Comparison of ENCODE assay signal across 19 cellular contexts in the genomic region with DNA sequence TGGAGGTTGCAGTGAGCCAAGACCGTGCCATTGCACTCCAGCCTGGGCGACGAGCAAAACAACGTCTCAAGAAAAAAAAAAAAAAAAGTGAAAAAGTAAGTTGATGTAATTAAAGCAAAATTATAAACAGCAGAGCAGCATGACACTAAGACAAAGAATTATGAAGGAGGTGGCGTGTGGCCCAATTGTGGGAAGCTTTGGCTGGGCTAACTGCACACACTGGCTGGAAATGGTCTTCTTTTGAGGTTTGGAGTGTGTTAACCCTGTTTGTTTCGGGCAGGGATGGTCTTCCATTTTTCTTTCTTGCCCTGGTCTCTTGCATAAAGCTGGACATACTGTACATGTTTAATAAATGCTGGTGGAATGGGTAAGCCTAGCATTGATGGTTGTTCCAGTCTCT. TPM values are rescaled to one million over a fixed set of nuclear protein-coding genes. Genes with fewer than 3 reads are reported as not detected.
DNase-seq lines count a peak whose midpoint lies in the region; ATAC-seq, FAIRE-seq and TF ChIP-seq lines count a peak whose summit lies in the region.
"Had no signal": no experiment of that assay in that cellular context is flagged by ENCODE, and none has a peak within 500 bp of the region (broad histone marks: within the 10 kb centered on the region; RNA-seq: fewer than 3 reads in every experiment).

No MANE protein-coding gene starts in this region.

- H3K27ac ChIP-seq in GM23248 (no peak overlapping the region), astrocyte (ENCODE audit: low read depth, low read length) (no peak overlapping the region)

- in situ Hi-C loops in GM23248 (cut with MboI), result no loop called here

- DNase-seq in GM23248, result peak; percentile 37
- DNase-seq in astrocyte (ENCODE audit: low read depth), result no peak
- DNase-seq in natural killer cell, result no peak
- DNase-seq in H4 (ENCODE audit: low spot score), result no peak
- no peak for DNase-seq in posterior vena cava (ENCODE audit: low spot score)
- DNase-seq in NCI-H2029 (lab: John Stamatoyannopoulos, UW), result no peak
- DNase-seq: Caco-2, GDM1, KG1, NCI-H1417, NCI-H187, NCI-H2227 treated with DMSO at 0.1 percent for 48 hours, NCI-H510A treated with DMSO at 0.1 percent for 48 hours, NCI-H774, SHP77 treated with DMSO at 0.1 percent for 48 hours, SK-N-SH had no signal

- H2AFZ ChIP-seq in GM23248, result no peak overlapping the region
- no peak overlapping the region for H2AFZ ChIP-seq in astrocyte (ENCODE audit: low read depth, low read length)
- H2AFZ ChIP-seq: GM23338 had no signal

- H3K9ac ChIP-seq in GM23248, result no peak overlapping the region
- H3K9ac ChIP-seq in astrocyte (ENCODE audit: low read length), result no peak overlapping the region
- H3K9ac ChIP-seq: SK-N-SH had no signal

- no peaks in the 10 kb centered on the region for H3K4me1 ChIP-seq in GM23248 (ENCODE audit: insufficient read depth)
- peaks cover 13% of the 10 kb centered on the region for H3K4me1 ChIP-seq in astrocyte (ENCODE audit: insufficient read depth, low read length)

- no peaks in the 10 kb centered on the region for H3K79me2 ChIP-seq in GM23248 (ENCODE audit: insufficient read depth)
- H3K79me2 ChIP-seq in astrocyte (ENCODE audit: insufficient read depth, low read length), result no peaks in the 10 kb centered on the region

- peaks cover 10% of the 10 kb centered on the region for H3K4me1 Mint-ChIP-seq in astrocyte (ENCODE audit: low read depth, unreplicated experiment)
- H3K4me1 Mint-ChIP-seq in natural killer cell, result peaks cover 53 to 74% of the 10 kb centered on the region in 2 donors

- H3K36me3 ChIP-seq in GM23248 (ENCODE audit: low read depth), result no peaks in the 10 kb centered on the region
- H3K36me3 ChIP-seq in astrocyte (ENCODE audit: insufficient read depth, low read length), result no peaks in the 10 kb centered on the region

- ATAC-seq in natural killer cell (no peak), HG03565 (IDR thresholded peaks at IDR 0.05; ENCODE audit: unreplicated experiment) (no peak)
- ATAC-seq: GM23338 had no signal

- H3K27me3 Mint-ChIP-seq in astrocyte (ENCODE audit: low read depth, unreplicated experiment) (peaks cover 20% of the 10 kb centered on the region), natural killer cell (ENCODE audit: low read depth in 2 of 2) (no peaks in the 10 kb centered on the region)

- H3K9me3 Mint-ChIP-seq in astrocyte (ENCODE audit: unreplicated experiment) (no peaks in the 10 kb centered on the region), natural killer cell (no peaks in the 10 kb centered on the region)

- H3F3A ChIP-seq in GM23248 (ENCODE audit: insufficient read depth), result 0 out of 2 replicates have a peak, but pooled peaks cover 4% of the 10 kb centered on the region

- H3K4me3 Mint-ChIP-seq in astrocyte (ENCODE audit: unreplicated experiment) (peak overlapping the region; percentile 16), natural killer cell (peak overlapping the region; percentile 52)
- H3K4me3 Mint-ChIP-seq: GM23338 had no signal

- H3K27ac Mint-ChIP-seq in astrocyte (ENCODE audit: unreplicated experiment) (no peak overlapping the region), natural killer cell (peak overlapping the region; percentile 65 to 81)
- H3K27ac Mint-ChIP-seq: GM23338 had no signal

- no peaks in the 10 kb centered on the region for H3K9me2 ChIP-seq in GM23248 (ENCODE audit: insufficient read depth)
- H3K9me2 ChIP-seq: SK-N-SH had no signal

- H3K4me3 ChIP-seq in GM23248, result no peak overlapping the region
- no peak overlapping the region for H3K4me3 ChIP-seq in astrocyte (ENCODE audit: insufficient read depth, low read depth, low read length)
- H3K4me3 ChIP-seq: GM23338 had no signal

- intact Hi-C loops in natural killer cell (cut with micrococcal nuclease), result loop anchor here (10.0 kb wide), 1 partner anchor 54 kb away; no protein-coding TSS in a partner anchor
- intact Hi-C loops in posterior vena cava (cut with DNase I), result no loop called here

- no peak for FAIRE-seq in astrocyte (lab: Jason Lieb, UNC)
- FAIRE-seq: GM19239 had no signal

- no peak for TF ChIP-seq CTCF in astrocyte (IDR thresholded peaks at IDR 0.05; ENCODE audit: insufficient read depth, low read depth, low read length)
- no peak for TF ChIP-seq CTCF in natural killer cell (IDR thresholded peaks at IDR 0.05)

- H3K4me2 ChIP-seq in GM23248 (ENCODE audit: unreplicated experiment), result no peak overlapping the region
- H3K4me2 ChIP-seq in astrocyte (ENCODE audit: low read length), result no peak overlapping the region
- H3K4me2 ChIP-seq: GM23338, SK-N-SH had no signal

- H3K36me3 Mint-ChIP-seq in astrocyte (ENCODE audit: low read depth, unreplicated experiment), result no peaks in the 10 kb centered on the region
- H3K36me3 Mint-ChIP-seq in natural killer cell, result no peaks in the 10 kb centered on the region

- WGBS in GM23248 (ENCODE audit: low coverage in 1 of 2, low lambda C conversion rate in 2 of 2, missing lambda C conversion rate in 2 of 2), 2 experiments, result 18 to 25% methylated on average over 6 of the region's 6 CpGs

- H3K27me3 ChIP-seq in GM23248 (replicated peaks; ENCODE audit: insufficient read depth) (no peaks in the 10 kb centered on the region), astrocyte (ENCODE audit: insufficient read depth, low read length) (peaks cover 4% of the 10 kb centered on the region)

- no peaks in the 10 kb centered on the region for H4K20me1 ChIP-seq in GM23248 (ENCODE audit: insufficient read depth)
- peaks cover 2% of the 10 kb centered on the region for H4K20me1 ChIP-seq in astrocyte (ENCODE audit: insufficient read depth, low read length)

- no peaks in the 10 kb centered on the region for H3K9me3 ChIP-seq in GM23248 (ENCODE audit: low read depth)
- no peaks in the 10 kb centered on the region for H3K9me3 ChIP-seq in astrocyte (ENCODE audit: insufficient read depth, low read depth, low read length)
- H3K9me3 ChIP-seq: Caco-2, SK-N-SH had no signal

RNA-seq across cellular contexts. Expression of gene RAP1GAP2, which starts 54.8 kb away (rescaled TPM):
- total RNA-seq in GM23248 (2014; rRNA removed; shearing (Covaris generic)), result 2.0 and 3.8 TPM in 2 replicates
- polyA plus RNA-seq in GM23248 (2016; fragmentation: Nextera tagmentation; extraction: Ambion mirVana), result 0.74 and 0.99 TPM in 2 replicates
- total RNA-seq in astrocyte, result 7.8 and 8.6 TPM in 2 replicates
- total RNA-seq in natural killer cell, result 100 to 1,000 TPM; 274 to 418 (median 390) TPM
- total RNA-seq in H4 (2014; rRNA removed; shearing (Covaris generic)), result 2.0 and 2.4 TPM in 2 replicates
- total RNA-seq in posterior vena cava, result 1 to 10 TPM; 3.6 to 6.0 TPM

Comparison
In these comparisons a context has a peak if more than half of its experiments do, and no peak if none do; other contexts are left out.
1. RNA of gene RAP1GAP2, which starts 54.8 kb away (total RNA-seq): 274 to 418 TPM in natural killer cell; 7.8 to 8.6 TPM in astrocyte, 3.6 to 6.0 TPM in posterior vena cava, 2.0 to 3.8 TPM in GM23248 and 2.0 to 2.4 TPM in H4; every median in the first group is over 10 times any median in the second.